22 cellular contexts compared by ENCODE assay signal in genomic region chr2:126824663-126825062, GRCh38.
"Had no signal": no experiment of that assay in that cellular context is flagged by ENCODE, and none has a peak within 500 bp of the region (broad histone marks: within the 10 kb centered on the region; RNA-seq: fewer than 3 reads in every experiment).

No MANE protein-coding gene starts in this region.

- H3K4me3 Mint-ChIP-seq: activated CD8-positive, alpha-beta memory T cell treated with anti-CD3 and anti-CD28 coated beads, Interleukin-2, amount 10 ng/mL, durations not matched to agents 7 days and 5 days; activated naive CD4-positive, alpha-beta T cell treated with anti-CD3 and anti-CD28 coated beads, Interleukin-2, amount 10 ng/mL, durations not matched to agents 7 days and 5 days; immature natural killer cell; mesothelial cell of epicardium; naive thymus-derived CD8-positive, alpha-beta T cell; neural progenitor cell; T-helper 2 cell treated with Interferon-gamma antibody and Interleukin-4, amounts not matched to agents 5 μg/mL and 100 μg/mL, for 36 hours; type B pancreatic cell had no signal

- H3K9me3 Mint-ChIP-seq: activated naive CD4-positive, alpha-beta T cell treated with anti-CD3 and anti-CD28 coated beads, Interleukin-2, amount 10 ng/mL, durations not matched to agents 7 days and 5 days; mesothelial cell of epicardium; naive thymus-derived CD8-positive, alpha-beta T cell; neural progenitor cell; T-helper 2 cell treated with Interferon-gamma antibody and Interleukin-4, amounts not matched to agents 5 μg/mL and 100 μg/mL, for 36 hours; type B pancreatic cell had no signal

- H3K4me1 Mint-ChIP-seq: activated CD8-positive, alpha-beta memory T cell treated with anti-CD3 and anti-CD28 coated beads, Interleukin-2, amount 10 ng/mL, durations not matched to agents 7 days and 5 days; activated naive CD4-positive, alpha-beta T cell treated with anti-CD3 and anti-CD28 coated beads, Interleukin-2, amount 10 ng/mL, durations not matched to agents 7 days and 5 days; immature natural killer cell; mesothelial cell of epicardium had no signal

- H3K27ac Mint-ChIP-seq: activated CD8-positive, alpha-beta memory T cell treated with anti-CD3 and anti-CD28 coated beads, Interleukin-2, amount 10 ng/mL, durations not matched to agents 7 days and 5 days; activated naive CD4-positive, alpha-beta T cell treated with anti-CD3 and anti-CD28 coated beads, Interleukin-2, amount 10 ng/mL, durations not matched to agents 7 days and 5 days; immature natural killer cell; mesothelial cell of epicardium; naive thymus-derived CD8-positive, alpha-beta T cell; neural progenitor cell; T-helper 2 cell treated with Interferon-gamma antibody and Interleukin-4, amounts not matched to agents 5 μg/mL and 100 μg/mL, for 36 hours; type B pancreatic cell had no signal

- H3K36me3 Mint-ChIP-seq: activated CD8-positive, alpha-beta memory T cell treated with anti-CD3 and anti-CD28 coated beads, Interleukin-2, amount 10 ng/mL, durations not matched to agents 7 days and 5 days; activated naive CD4-positive, alpha-beta T cell treated with anti-CD3 and anti-CD28 coated beads, Interleukin-2, amount 10 ng/mL, durations not matched to agents 7 days and 5 days; immature natural killer cell; mesothelial cell of epicardium; naive thymus-derived CD8-positive, alpha-beta T cell; neural progenitor cell; type B pancreatic cell had no signal

- H3K4me3 ChIP-seq: body of pancreas, cardiac muscle cell, left ventricle myocardium inferior, neural progenitor cell, spleen, thoracic aorta, vagina had no signal

- H3K27me3 Mint-ChIP-seq: type B pancreatic cell had no signal

- DNase-seq: activated CD4-positive, alpha-beta T cell treated with anti-CD3 and anti-CD28 coated beads, Interleukin-2, amount 50 U/mL, for 4 hours; activated CD4-positive, CD25-positive, alpha-beta regulatory T cell treated with anti-CD3 and anti-CD28 coated beads, Interleukin-2, amount 50 U/mL, for 72 hours; activated CD8-positive, alpha-beta memory T cell treated with anti-CD3 and anti-CD28 coated beads, Interleukin-2, amount 10 ng/mL, durations not matched to agents 7 days and 5 days; activated effector memory CD4-positive, alpha-beta T cell treated with anti-CD3 and anti-CD28 coated beads, Interleukin-2, amount 50 U/mL, for 16 hours; activated naive CD4-positive, alpha-beta T cell treated with anti-CD3 and anti-CD28 coated beads, Interleukin-2, amount 10 ng/mL, durations not matched to agents 7 days and 5 days; activated T-cell treated with anti-CD3 and anti-CD28 coated beads for 4 hours; body of pancreas; foreskin fibroblast; immature natural killer cell; left ventricle myocardium inferior; mammary epithelial cell; naive thymus-derived CD8-positive, alpha-beta T cell; spleen; stimulated activated CD4-positive, alpha-beta T cell treated with anti-CD3 and anti-CD28 coated beads, Interleukin-4, amount 100 ng/mL, for 24 hours; stimulated activated naive CD4-positive, alpha-beta T cell treated with Interleukin-2 at 50 U/mL for 16 hours had no signal

- ATAC-seq: activated CD8-positive, alpha-beta memory T cell treated with anti-CD3 and anti-CD28 coated beads, Interleukin-2, amount 10 ng/mL, durations not matched to agents 7 days and 5 days; body of pancreas; naive thymus-derived CD8-positive, alpha-beta T cell had no signal
